10 cellular contexts compared by ENCODE assay signal in genomic region chr7:101792051-101792651, GRCh38. TPM values are rescaled to one million over a fixed set of nuclear protein-coding genes. Genes with fewer than 3 reads are reported as not detected.
A peak's percentile ranks its signal among the peaks of the same experiment; 100 is the strongest.
DNase-seq lines count a peak whose midpoint lies in the region; ATAC-seq, FAIRE-seq and TF ChIP-seq lines count a peak whose summit lies in the region.
"Had no signal": no experiment of that assay in that cellular context is flagged by ENCODE, and none has a peak within 500 bp of the region (broad histone marks: within the 10 kb centered on the region; RNA-seq: fewer than 3 reads in every experiment).

No MANE protein-coding gene starts in this region.

- TF ChIP-seq CTCF in BJ (IDR thresholded peaks at IDR 0.05; ENCODE audit: insufficient read depth, low read depth, low read length): no peak
- no peak for TF ChIP-seq CTCF in OCI-LY1 (IDR thresholded peaks at IDR 0.05; ENCODE audit: low read length)
- TF ChIP-seq CTCF in fibroblast of pulmonary artery (IDR thresholded peaks at IDR 0.05; ENCODE audit: low read length, missing control alignments): no peak
- TF ChIP-seq CTCF in osteoblast (IDR thresholded peaks at IDR 0.05; ENCODE audit: extremely low read depth, low read depth, low read length): no peak
- TF ChIP-seq CTCF in OCI-LY7 (conservative IDR thresholded peaks at IDR 0.05; ENCODE audit: low read length): no peak
- TF ChIP-seq CTCF in kidney (IDR thresholded peaks at IDR 0.05; ENCODE audit: borderline replicate concordance, extremely low read depth, insufficient read depth): no peak

- H3K36me3 ChIP-seq in BJ (ENCODE audit: control insufficient read depth, insufficient read depth, low read length): no peaks in the 10 kb centered on the region
- H3K36me3 ChIP-seq in OCI-LY1 (ENCODE audit: insufficient read depth, low read length): no peaks in the 10 kb centered on the region; the same call in 1 of the 2 replicates
- no peaks in the 10 kb centered on the region for H3K36me3 ChIP-seq in osteoblast (ENCODE audit: insufficient read depth, low read length)
- H3K36me3 ChIP-seq in OCI-LY7 (ENCODE audit: insufficient read depth, low read length): no peaks in the 10 kb centered on the region
- H3K36me3 ChIP-seq in kidney (ENCODE audit: control insufficient read depth in 1 of 2, insufficient read depth in 2 of 2, low read length in 2 of 2): no peaks in the 10 kb centered on the region
- H3K36me3 ChIP-seq: neutrophil had no signal

- CTCF ChIA-PET in BJ (lab: Yijun Ruan, JAX) (no interaction called here), OCI-LY7 (lab: Charles Lee; ENCODE audit: unreplicated experiment) (no interaction called here)

- no peaks in the 10 kb centered on the region; the same call in 1 of the 2 replicates for H3F3A ChIP-seq in OCI-LY1 (ENCODE audit: insufficient read depth, low read length)

- H3K79me2 ChIP-seq in OCI-LY1 (ENCODE audit: insufficient read depth, low read length) (no peaks in the 10 kb centered on the region), osteoblast (ENCODE audit: insufficient read depth, low read length) (no peaks in the 10 kb centered on the region), OCI-LY7 (ENCODE audit: insufficient read depth, low read depth, low read length) (no peaks in the 10 kb centered on the region)

- H3K4me3 ChIP-seq in BJ (ENCODE audit: low read depth, low read length): no peak overlapping the region
- no peak overlapping the region for H3K4me3 ChIP-seq in OCI-LY1 (ENCODE audit: low read depth, low read length, poor library complexity, severe bottlenecking)
- H3K4me3 ChIP-seq in fibroblast of pulmonary artery (replicated peaks; ENCODE audit: low read depth, low read length): no peak overlapping the region
- no peak overlapping the region for H3K4me3 ChIP-seq in osteoblast (ENCODE audit: insufficient read depth, low read length)
- H3K4me3 ChIP-seq in OCI-LY7 (ENCODE audit: low read depth, low read length, poor library complexity, severe bottlenecking): no peak overlapping the region
- no peak overlapping the region for H3K4me3 ChIP-seq in kidney (ENCODE audit: low read length in 2 of 2)

- H2AFZ ChIP-seq in OCI-LY1 (ENCODE audit: low read length) (no peak overlapping the region), osteoblast (ENCODE audit: low read length) (no peak overlapping the region), OCI-LY7 (ENCODE audit: low read length) (no peak overlapping the region)

- no peak overlapping the region for H3K4me2 ChIP-seq in OCI-LY1 (ENCODE audit: low read length)
- H3K4me2 ChIP-seq in osteoblast (ENCODE audit: insufficient read depth, low read length): no peak overlapping the region
- no peak overlapping the region for H3K4me2 ChIP-seq in OCI-LY7 (ENCODE audit: low read length)

- H3K27me3 ChIP-seq in BJ (ENCODE audit: control insufficient read depth, insufficient read depth, low read length) (peaks cover 1% of the 10 kb centered on the region; the same call in 1 of the 2 replicates), OCI-LY1 (ENCODE audit: insufficient read depth, low read length) (no peaks in the 10 kb centered on the region), osteoblast (ENCODE audit: insufficient read depth, low read length) (no peaks in the 10 kb centered on the region)
- H3K27me3 ChIP-seq: neutrophil had no signal

- H3K27ac ChIP-seq in OCI-LY1 (ENCODE audit: low read depth, low read length, poor library complexity, severe bottlenecking) (peak overlapping the region; percentile 59), osteoblast (ENCODE audit: low read depth, low read length) (peak overlapping the region; percentile 41), OCI-LY7 (ENCODE audit: low read depth, low read length, poor library complexity, severe bottlenecking) (no peak overlapping the region), kidney (ENCODE audit: low read depth in 2 of 2, low read length in 2 of 2) (no peak overlapping the region)
- H3K27ac ChIP-seq: neutrophil had no signal

- no peaks in the 10 kb centered on the region for H4K20me1 ChIP-seq in OCI-LY1 (ENCODE audit: insufficient read depth, low read length)
- no peaks in the 10 kb centered on the region for H4K20me1 ChIP-seq in osteoblast (ENCODE audit: insufficient read depth, low read length)
- no peaks in the 10 kb centered on the region for H4K20me1 ChIP-seq in OCI-LY7 (ENCODE audit: insufficient read depth, low read length)

- no TSS peak for BruUV-seq in OCI-LY7 (replicated peaks; lab: Mats Ljungman, UMichigan)

- H3K4me1 ChIP-seq in OCI-LY1 (ENCODE audit: insufficient read depth, low read length, severe bottlenecking) (peaks cover 25% of the 10 kb centered on the region), osteoblast (ENCODE audit: insufficient read depth, low read length) (peaks cover 9% of the 10 kb centered on the region), OCI-LY7 (ENCODE audit: insufficient read depth, low read length, poor library complexity, severe bottlenecking) (peaks cover 15% of the 10 kb centered on the region), kidney (ENCODE audit: control insufficient read depth in 1 of 2, insufficient read depth in 1 of 2, low read depth in 1 of 2, low read length in 2 of 2) (no peaks in the 10 kb centered on the region)

- intact Hi-C loops in OCI-LY7 (cut with micrococcal nuclease; ENCODE audit: unreplicated experiment) (no loop called here), kidney (cut with DNase I) (no loop called here)

- H3K9me3 ChIP-seq in OCI-LY1 (ENCODE audit: low read length) (peaks cover 9% of the 10 kb centered on the region), osteoblast (ENCODE audit: low read depth, low read length) (peaks cover 5% of the 10 kb centered on the region), OCI-LY7 (ENCODE audit: low read length) (peaks cover 10% of the 10 kb centered on the region; the same call in 1 of the 2 replicates), kidney (ENCODE audit: control insufficient read depth in 1 of 2, low read length in 2 of 2) (no peaks in the 10 kb centered on the region)
- H3K9me3 ChIP-seq: neutrophil had no signal

- DNase-seq in BJ (ENCODE audit: low read depth): peak; percentile 26
- peak; percentile 61 for DNase-seq in fibroblast of pulmonary artery (ENCODE audit: low read depth)
- DNase-seq in osteoblast (ENCODE audit: insufficient read length, low spot score, missing footprints): peak; percentile 83
- DNase-seq in 8988T: no peak
- no peak for DNase-seq in OCI-LY7 (ENCODE audit: low spot score)
- DNase-seq in kidney: no peak
- DNase-seq: C1 segment of cervical spinal cord had no signal

- POLR2A ChIA-PET in BJ (lab: Charles Lee): no interaction called here
- POLR2A ChIA-PET in OCI-LY7 (lab: Charles Lee): interaction anchor here (0.6 to 1.5 kb wide), 3 partner anchors 8 to 452 kb away, joined by 3 to 4 read pairs (median 3); no protein-coding TSS in a partner anchor

- FAIRE-seq in kidney (lab: Jason Lieb, UNC): no peak

- H3K9ac ChIP-seq in OCI-LY1 (ENCODE audit: low read length): no peak overlapping the region
- no peak overlapping the region for H3K9ac ChIP-seq in kidney (ENCODE audit: low read length in 2 of 2)

- H3K9me2 ChIP-seq in OCI-LY1 (ENCODE audit: low read depth, low read length) (no peaks in the 10 kb centered on the region), OCI-LY7 (ENCODE audit: insufficient read depth, low read length) (no peaks in the 10 kb centered on the region)

- no peak for ATAC-seq in GM21723 (IDR thresholded peaks at IDR 0.05; ENCODE audit: unreplicated experiment)

RNA-seq across cellular contexts. Expression of gene CUX1, which starts 25.3 kb away (rescaled TPM):
- 23.9 and 36.5 TPM in 2 replicates for polyA plus RNA-seq in BJ (2011; rRNA removed)
- polyA minus RNA-seq in BJ (2011; rRNA and poly(A)+ RNA removed): 17.8 and 23.1 TPM in 2 replicates
- total RNA-seq in osteoblast: 39.2 and 41.6 TPM in 2 replicates
- 131 and 143 TPM in 2 replicates for total RNA-seq in OCI-LY7 (2014; rRNA removed; shearing (Covaris generic))
- total RNA-seq in OCI-LY7 (2022): 199 and 247 TPM in 2 replicates
- 126 TPM for total RNA-seq in kidney
- 71.4 TPM for polyA plus RNA-seq in kidney (ENCODE audit: insufficient read depth, low read depth, low replicate concordance)

Comparison
In these comparisons a context has a peak if more than half of its experiments do, and no peak if none do; other contexts are left out.
1. DNase-seq: peak in BJ (single experiment), fibroblast of pulmonary artery (single experiment) and osteoblast (single experiment); none in 8988T (single experiment), OCI-LY7 (single experiment) and kidney (single experiment).
2. H3K27ac ChIP-seq: peak in OCI-LY1 (single experiment) and osteoblast (single experiment); none in OCI-LY7 (single experiment) and kidney (0 of 2).